ENCODE assay signal across 1 cellular context in the genomic region with DNA sequence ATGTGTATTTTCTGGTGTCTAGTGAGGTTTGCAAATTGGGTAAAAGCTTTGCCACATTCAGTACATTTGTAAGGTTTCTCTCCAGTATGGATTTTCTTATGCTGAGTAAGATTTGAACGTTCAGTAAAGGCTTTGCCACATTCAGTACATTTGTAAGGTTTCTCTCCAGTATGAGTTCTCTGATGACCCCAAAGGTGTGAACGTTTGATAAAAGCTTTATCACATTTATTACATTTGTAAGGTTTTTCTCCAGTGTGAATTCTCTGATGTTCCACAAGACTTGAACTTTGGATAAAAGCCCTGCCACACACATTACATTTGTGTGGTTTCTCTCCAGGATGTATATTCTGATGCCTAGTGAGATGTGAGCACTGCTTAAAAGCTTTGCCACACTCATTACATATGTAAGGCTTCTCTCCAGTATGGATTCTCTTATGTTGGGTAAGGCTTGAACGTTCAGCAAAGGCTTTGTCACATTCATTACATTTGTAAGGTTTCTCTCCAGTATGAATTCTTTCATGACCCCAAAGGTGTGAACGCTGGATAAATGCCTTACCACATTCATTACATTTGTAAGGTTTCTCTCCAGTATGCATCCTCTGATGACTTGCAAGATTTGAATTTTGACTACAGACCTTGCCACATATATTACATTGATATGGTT.
TF ChIP-seq lines count a peak whose summit lies in the region.

No MANE protein-coding gene starts in this region.

TF ChIP-seq in A549, 52 proteins besides CTCF, POLR2A, EP300 and RAD21 (continued from another document):
- TF ChIP-seq MAFK (IDR thresholded peaks at IDR 0.05; ENCODE audit: partially characterized antibody) (no peak), FOXS1 (CRISPR knock-in tag; IDR thresholded peaks at IDR 0.05) (no peak), MAZ (IDR thresholded peaks at IDR 0.05; ENCODE audit: borderline replicate concordance, low read depth, low read length) (no peak), NPAS2 (CRISPR knock-in tag; IDR thresholded peaks at IDR 0.05; ENCODE audit: borderline replicate concordance) (no peak), SREBF2 (IDR thresholded peaks at IDR 0.05) (no peak)
- TF ChIP-seq, protein P1, sequence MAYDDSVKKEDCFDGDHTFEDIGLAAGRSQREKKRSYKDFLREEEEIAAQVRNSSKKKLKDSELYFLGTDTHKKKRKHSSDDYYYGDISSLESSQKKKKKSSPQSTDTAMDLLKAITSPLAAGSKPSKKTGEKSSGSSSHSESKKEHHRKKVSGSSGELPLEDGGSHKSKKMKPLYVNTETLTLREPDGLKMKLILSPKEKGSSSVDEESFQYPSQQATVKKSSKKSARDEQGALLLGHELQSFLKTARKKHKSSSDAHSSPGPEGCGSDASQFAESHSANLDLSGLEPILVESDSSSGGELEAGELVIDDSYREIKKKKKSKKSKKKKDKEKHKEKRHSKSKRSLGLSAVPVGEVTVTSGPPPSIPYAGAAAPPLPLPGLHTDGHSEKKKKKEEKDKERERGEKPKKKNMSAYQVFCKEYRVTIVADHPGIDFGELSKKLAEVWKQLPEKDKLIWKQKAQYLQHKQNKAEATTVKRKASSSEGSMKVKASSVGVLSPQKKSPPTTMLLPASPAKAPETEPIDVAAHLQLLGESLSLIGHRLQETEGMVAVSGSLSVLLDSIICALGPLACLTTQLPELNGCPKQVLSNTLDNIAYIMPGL (CRISPR knock-in tag; IDR thresholded peaks at IDR 0.05; ENCODE audit: borderline replicate concordance), result no peak
TF ChIP-seq in A549: peak in this region for 0.
